In the genomic region with DNA sequence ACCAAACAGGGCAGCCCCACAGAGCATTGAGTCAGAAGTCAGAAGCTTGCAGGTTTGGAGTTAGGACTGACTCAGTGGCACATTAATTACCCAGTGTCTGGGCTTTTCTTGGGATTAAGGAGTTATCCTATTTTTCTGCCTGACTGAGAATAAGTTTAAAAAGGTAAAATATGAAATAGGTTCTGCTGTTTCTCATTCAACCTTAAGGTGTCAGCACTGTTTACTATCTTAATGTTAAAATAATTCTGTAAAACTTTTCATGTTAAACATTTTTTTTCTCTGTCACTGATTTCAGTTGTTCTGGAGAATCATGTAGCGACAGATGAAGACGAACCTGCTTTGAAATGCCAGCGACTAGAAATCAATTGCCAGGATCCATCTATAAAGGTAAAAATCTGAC, we compare ENCODE assay signal across 7 cellular contexts.
A peak's percentile ranks its signal among the peaks of the same experiment; 100 is the strongest.
DNase-seq lines count a peak whose midpoint lies in the region; ATAC-seq and TF ChIP-seq lines count a peak whose summit lies in the region.
"Not testable (repeated sequence)": the region's sequence is repeated elsewhere in the genome, so short reads cannot be mapped to it uniquely, and the experiment has no call there.

No MANE protein-coding gene starts in this region.

- peak; percentile 15 for TF ChIP-seq CTCF in C4-2B (conservative IDR thresholded peaks at IDR 0.05)
- peak; percentile 56 for TF ChIP-seq CTCF in HFFc6 (IDR thresholded peaks at IDR 0.05)
- TF ChIP-seq CTCF in endodermal cell (conservative IDR thresholded peaks at IDR 0.05), result peak; percentile 23

- 92% methylated on average over 3 of the region's 3 CpGs; no CpG with 5 or more reads in 1 of the 2 experiments for WGBS in endodermal cell (ENCODE audit: insufficient coverage in 1 of 2, insufficient read length in 1 of 2), 2 experiments

- not testable (repeated sequence) for ATAC-seq in T-helper 17 cell; natural killer cell treated with Interleukin-12 subunit alpha and Interleukin-12 subunit beta and Interleukin-15 and Interleukin-18, amount 100 ng/mL, for 72 hours

- not testable (repeated sequence) for H3K27me3 ChIP-seq in adipocyte (replicated peaks; ENCODE audit: control insufficient read depth, insufficient read depth, low read length)
- H3K27me3 ChIP-seq in endodermal cell (ENCODE audit: control insufficient read depth, insufficient read depth, low read length, poor library complexity, severe bottlenecking), result peaks cover 11% of the 10 kb centered on the region

- H3K4me1 Mint-ChIP-seq in HFFc6 (ENCODE audit: low read depth) (peaks cover 19% of the 10 kb centered on the region), endodermal cell (peaks cover 22% of the 10 kb centered on the region), immature natural killer cell (peaks cover 79 to 81% of the 10 kb centered on the region in 2 donors)
- not testable (repeated sequence) for H3K4me1 Mint-ChIP-seq in T-helper 17 cell
- peaks cover 66 to 74% of the 10 kb centered on the region in 2 donors for H3K4me1 Mint-ChIP-seq in natural killer cell treated with Interleukin-12 subunit alpha and Interleukin-12 subunit beta and Interleukin-15 and Interleukin-18, amount 100 ng/mL, for 72 hours (ENCODE audit: low read depth in 2 of 2)

- H3K9me3 ChIP-seq in T-helper 17 cell (ENCODE audit: control insufficient read depth, low read length, poor library complexity, severe bottlenecking); adipocyte (ENCODE audit: control insufficient read depth, low read length); endodermal cell (ENCODE audit: control insufficient read depth, low read length): not testable (repeated sequence)

- H3K9ac ChIP-seq in adipocyte (ENCODE audit: low read length); endodermal cell (ENCODE audit: extremely low read depth, low read length, poor library complexity, severe bottlenecking): not testable (repeated sequence)

- H3K4me3 ChIP-seq in adipocyte (ENCODE audit: low read length); endodermal cell (ENCODE audit: low read length): not testable (repeated sequence)

- H3K4me1 ChIP-seq in adipocyte (ENCODE audit: control insufficient read depth, insufficient read depth, low read length), result peaks cover 19% of the 10 kb centered on the region
- not testable (repeated sequence) for H3K4me1 ChIP-seq in endodermal cell (ENCODE audit: control insufficient read depth, insufficient read depth, low read length)

- H3K9me3 Mint-ChIP-seq in HFFc6; endodermal cell; immature natural killer cell; natural killer cell treated with Interleukin-12 subunit alpha and Interleukin-12 subunit beta and Interleukin-15 and Interleukin-18, amount 100 ng/mL, for 72 hours: not testable (repeated sequence)

- H3K27me3 Mint-ChIP-seq in HFFc6 (ENCODE audit: insufficient read depth) (peaks cover 18% of the 10 kb centered on the region), endodermal cell (ENCODE audit: insufficient read depth) (peaks cover 39% of the 10 kb centered on the region), immature natural killer cell (ENCODE audit: low read depth in 3 of 3) (peaks cover 18 to 37% (median 36%) of the 10 kb centered on the region in 3 donors)
- not testable (repeated sequence) for H3K27me3 Mint-ChIP-seq in T-helper 17 cell; natural killer cell treated with Interleukin-12 subunit alpha and Interleukin-12 subunit beta and Interleukin-15 and Interleukin-18, amount 100 ng/mL, for 72 hours

- not testable (repeated sequence) for H3K36me3 Mint-ChIP-seq in HFFc6 (ENCODE audit: low read depth); T-helper 17 cell (ENCODE audit: low read depth); endodermal cell (ENCODE audit: low read depth)
- peaks cover 22 to 43% (median 26%) of the 10 kb centered on the region in 3 donors for H3K36me3 Mint-ChIP-seq in immature natural killer cell
- H3K36me3 Mint-ChIP-seq in natural killer cell treated with Interleukin-12 subunit alpha and Interleukin-12 subunit beta and Interleukin-15 and Interleukin-18, amount 100 ng/mL, for 72 hours, result peaks cover 23% of the 10 kb centered on the region

- H3K27ac ChIP-seq in C4-2B; endodermal cell (ENCODE audit: low read depth, low read length): not testable (repeated sequence)

- peaks cover 30% of the 10 kb centered on the region for H3K36me3 ChIP-seq in adipocyte (ENCODE audit: control insufficient read depth, insufficient read depth, low read length, severe bottlenecking)
- not testable (repeated sequence) for H3K36me3 ChIP-seq in endodermal cell (ENCODE audit: control insufficient read depth, insufficient read depth, low read length)

- H3K27ac Mint-ChIP-seq in HFFc6, endodermal cell: not testable (repeated sequence)
- H3K27ac Mint-ChIP-seq in T-helper 17 cell (peak overlapping the region; percentile 87), immature natural killer cell (peak overlapping the region; percentile 97 to 100 (median 100))
- H3K27ac Mint-ChIP-seq in natural killer cell treated with Interleukin-12 subunit alpha and Interleukin-12 subunit beta and Interleukin-15 and Interleukin-18, amount 100 ng/mL, for 72 hours, result peak overlapping the region; percentile 61 to 74

- not testable (repeated sequence) for H3K4me3 Mint-ChIP-seq in HFFc6, T-helper 17 cell, endodermal cell
- peak overlapping the region; percentile 69 to 90 (median 86) for H3K4me3 Mint-ChIP-seq in immature natural killer cell
- H3K4me3 Mint-ChIP-seq in natural killer cell treated with Interleukin-12 subunit alpha and Interleukin-12 subunit beta and Interleukin-15 and Interleukin-18, amount 100 ng/mL, for 72 hours, result peak overlapping the region; percentile 65

- peak; percentile 1 for DNase-seq in HFFc6
- DNase-seq in T-helper 17 cell; endodermal cell; immature natural killer cell; natural killer cell treated with Interleukin-12 subunit alpha and Interleukin-12 subunit beta and Interleukin-15 and Interleukin-18, amount 100 ng/mL, for 72 hours (ENCODE audit: low spot score): not testable (repeated sequence)
- peak; percentile 7 for DNase-seq in adipocyte (ENCODE audit: low read depth)
